15 cellular contexts compared by ENCODE assay signal in the genomic region with DNA sequence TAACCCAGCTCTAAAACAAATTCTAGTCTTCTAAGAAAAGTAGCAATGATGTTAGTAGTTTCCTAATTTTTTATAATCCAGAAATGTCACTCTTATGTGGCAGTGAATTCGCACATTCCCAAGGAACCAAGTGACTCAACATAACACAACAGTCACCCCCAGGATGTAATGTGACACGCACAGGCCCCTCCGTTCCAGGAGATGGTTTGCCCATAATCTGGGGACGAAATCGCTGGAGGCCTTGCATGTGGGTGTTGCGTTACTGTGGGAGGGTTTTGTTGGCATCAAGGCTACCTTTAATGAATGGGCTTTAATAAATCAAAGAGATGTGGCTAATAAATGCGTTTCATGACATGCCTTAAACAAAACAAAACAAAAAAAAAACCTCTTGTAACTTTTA. TPM values are rescaled to one million over a fixed set of nuclear protein-coding genes. Genes with fewer than 3 reads are reported as not detected.
A peak's percentile ranks its signal among the peaks of the same experiment; 100 is the strongest.
DNase-seq lines count a peak whose midpoint lies in the region; ATAC-seq and TF ChIP-seq lines count a peak whose summit lies in the region.
"Had no signal": no experiment of that assay in that cellular context is flagged by ENCODE, and none has a peak within 500 bp of the region (broad histone marks: within the 10 kb centered on the region; RNA-seq: fewer than 3 reads in every experiment).

No MANE protein-coding gene starts in this region.

- in situ Hi-C loops in astrocyte of the spinal cord (cut with HindIII; ENCODE audit: low sequenced_read_pairs): no loop called here

- no peaks in the 10 kb centered on the region for H3K4me1 ChIP-seq in right cardiac atrium (ENCODE audit: control insufficient read depth, insufficient read depth, low read length)

- no peaks in the 10 kb centered on the region for H3K27me3 Mint-ChIP-seq in activated naive CD4-positive, alpha-beta T cell treated with anti-CD3 and anti-CD28 coated beads for 36 hours (ENCODE audit: low read depth)
- H3K27me3 Mint-ChIP-seq: naive thymus-derived CD4-positive, alpha-beta T cell had no signal

- H3K27ac Mint-ChIP-seq in activated naive CD4-positive, alpha-beta T cell treated with anti-CD3 and anti-CD28 coated beads for 36 hours: no peak overlapping the region
- H3K27ac Mint-ChIP-seq: naive thymus-derived CD4-positive, alpha-beta T cell had no signal

- H3K27ac ChIP-seq in right cardiac atrium (ENCODE audit: low read length): peak overlapping the region; percentile 63

- WGBS in right cardiac atrium: 74% methylated on average over 7 of the region's 7 CpGs

- H3K27me3 ChIP-seq in right cardiac atrium (ENCODE audit: control insufficient read depth, insufficient read depth): no peaks in the 10 kb centered on the region

- H3K9me3 Mint-ChIP-seq in activated naive CD4-positive, alpha-beta T cell treated with anti-CD3 and anti-CD28 coated beads for 36 hours: no peaks in the 10 kb centered on the region

- no peaks in the 10 kb centered on the region for H3K4me1 Mint-ChIP-seq in activated naive CD4-positive, alpha-beta T cell treated with anti-CD3 and anti-CD28 coated beads for 36 hours (ENCODE audit: low read depth)

- DNase-seq in right cardiac atrium (no peak), left ventricle myocardium superior (no peak), astrocyte of the spinal cord (ENCODE audit: low read depth, low spot score) (peak; percentile 62), kidney glomerular epithelial cell (lab: John Stamatoyannopoulos, UW) (peak; percentile 37), HuH-7 (ENCODE audit: low spot score) (no peak), HuH-7.5 (ENCODE audit: low spot score) (no peak)
- no peak for DNase-seq in activated naive CD4-positive, alpha-beta T cell treated with anti-CD3 and anti-CD28 coated beads for 36 hours
- DNase-seq: activated CD4-positive, alpha-beta T cell treated with anti-CD3 and anti-CD28 coated beads for 1 hour; activated gamma-delta T cell; GOT3; naive thymus-derived CD4-positive, alpha-beta T cell; NCI-H446 treated with DMSO at 0.1 percent for 48 hours; SHP77 treated with DMSO at 0.1 percent for 48 hours; stimulated activated CD4-positive, alpha-beta T cell treated with anti-CD3 and anti-CD28 coated beads, Interleukin-12 subunit alpha, Interleukin-12 subunit beta, amount 100 ng/mL, for 4 hours had no signal

- H3K4me3 Mint-ChIP-seq in activated naive CD4-positive, alpha-beta T cell treated with anti-CD3 and anti-CD28 coated beads for 36 hours: no peak overlapping the region
- H3K4me3 Mint-ChIP-seq: naive thymus-derived CD4-positive, alpha-beta T cell had no signal

- intact Hi-C loops in right cardiac atrium (cut with DNase I): loop anchor here in 1 of 4 donors (10.0 kb wide), 1 partner anchor 101 kb away; no protein-coding TSS in a partner anchor
- intact Hi-C loops in left ventricle myocardium superior (cut with micrococcal nuclease): no loop called here
- intact Hi-C loops in activated naive CD4-positive, alpha-beta T cell treated with anti-CD3 and anti-CD28 coated beads for 36 hours (cut with micrococcal nuclease): no loop called here

- CTCF ChIA-PET in activated naive CD4-positive, alpha-beta T cell treated with anti-CD3 and anti-CD28 coated beads for 36 hours (lab: Charles Lee): no interaction called here

- no peak overlapping the region for H3K4me3 ChIP-seq in right cardiac atrium (ENCODE audit: low read length)
- H3K4me3 ChIP-seq in astrocyte of the spinal cord (ENCODE audit: low read depth, low read length): no peak overlapping the region

- peak; percentile 47 to 55 for ATAC-seq in right cardiac atrium
- no peak for ATAC-seq in left ventricle myocardium superior
- ATAC-seq in HG03097 (IDR thresholded peaks at IDR 0.05; ENCODE audit: low FRiP score, unreplicated experiment): no peak
- ATAC-seq: naive thymus-derived CD4-positive, alpha-beta T cell had no signal

- no peak for TF ChIP-seq CTCF in astrocyte of the spinal cord (IDR thresholded peaks at IDR 0.05; ENCODE audit: low read depth, low read length)

- H3K9me3 ChIP-seq in right cardiac atrium (ENCODE audit: control insufficient read depth, low read length): no peaks in the 10 kb centered on the region

- H3K36me3 Mint-ChIP-seq in activated naive CD4-positive, alpha-beta T cell treated with anti-CD3 and anti-CD28 coated beads for 36 hours (ENCODE audit: low read depth): peaks cover 21% of the 10 kb centered on the region

RNA-seq across cellular contexts. Expression of gene EVA1C, which starts 50.9 kb away (rescaled TPM):
- total RNA-seq in right cardiac atrium (10 to 100 TPM; 18.0 to 39.8 (median 23.5) TPM), left ventricle myocardium superior (13.6 TPM)
- 20.6 TPM for polyA plus RNA-seq in right cardiac atrium
- 1 to 10 TPM; 5.3 to 5.9 TPM for total RNA-seq in activated naive CD4-positive, alpha-beta T cell treated with anti-CD3 and anti-CD28 coated beads for 36 hours

Comparison
In these comparisons a context has a peak if more than half of its experiments do, and no peak if none do; other contexts are left out.
1. ATAC-seq: peak in right cardiac atrium (2 of 2); none in left ventricle myocardium superior (single experiment) and HG03097 (single experiment).
2. DNase-seq: peak in astrocyte of the spinal cord (single experiment) and kidney glomerular epithelial cell (single experiment); none in right cardiac atrium (0 of 3), left ventricle myocardium superior (single experiment), HuH-7 (single experiment), HuH-7.5 (single experiment) and activated naive CD4-positive, alpha-beta T cell treated with anti-CD3 and anti-CD28 coated beads for 36 hours (single experiment).